In the genomic region with DNA sequence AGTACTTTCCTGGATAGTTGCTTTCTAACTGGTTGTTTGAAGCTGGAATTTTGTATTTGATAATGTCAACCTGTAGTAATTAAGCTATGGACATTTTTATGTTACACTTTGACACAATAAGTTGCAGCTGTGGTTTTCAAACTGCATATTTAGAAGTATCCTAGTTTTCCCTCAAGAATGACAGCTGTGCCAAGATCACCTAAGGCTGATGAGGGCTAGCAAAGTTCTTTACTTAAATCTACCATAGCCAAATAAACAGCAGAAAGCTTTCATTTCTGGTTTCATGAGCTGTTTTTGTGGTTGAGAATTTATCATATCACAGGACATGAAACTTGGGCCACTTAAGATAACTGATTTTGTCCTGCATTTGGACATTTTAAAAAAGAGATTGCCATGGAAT, we compare ENCODE assay signal across 1 cellular context.
TF ChIP-seq lines count a peak whose summit lies in the region.

No MANE protein-coding gene starts in this region.

TF ChIP-seq in K562, 482 proteins besides CTCF, POLR2A, EP300 and RAD21 (continues in another document):
- TF ChIP-seq U2AF2 (optimal IDR thresholded peaks at IDR 0.05; ENCODE audit: low read depth, low read length) (no peak), ZFP30 (CRISPR knock-in tag; IDR thresholded peaks at IDR 0.05; ENCODE audit: borderline replicate concordance) (no peak), ATF1 (CRISPR knock-in tag; IDR thresholded peaks at IDR 0.05) (no peak), ATF1 (tag; IDR thresholded peaks at IDR 0.05) (no peak), ZNF445 (CRISPR knock-in tag; IDR thresholded peaks at IDR 0.05; ENCODE audit: low read depth) (no peak), CTBP1 (IDR thresholded peaks at IDR 0.05; ENCODE audit: borderline replicate concordance) (no peak), FOSL1 (tag; conservative IDR thresholded peaks at IDR 0.05) (no peak), XRCC4 (IDR thresholded peaks at IDR 0.05; ENCODE audit: extremely low read depth, insufficient read depth, insufficient read length) (no peak), PCBP2 (IDR thresholded peaks at IDR 0.05; ENCODE audit: low read depth, low read length, poor library complexity, severe bottlenecking) (no peak), BDP1 (IDR thresholded peaks at IDR 0.05; ENCODE audit: insufficient read depth, insufficient read length) (no peak)
- TF ChIP-seq, protein P1, sequence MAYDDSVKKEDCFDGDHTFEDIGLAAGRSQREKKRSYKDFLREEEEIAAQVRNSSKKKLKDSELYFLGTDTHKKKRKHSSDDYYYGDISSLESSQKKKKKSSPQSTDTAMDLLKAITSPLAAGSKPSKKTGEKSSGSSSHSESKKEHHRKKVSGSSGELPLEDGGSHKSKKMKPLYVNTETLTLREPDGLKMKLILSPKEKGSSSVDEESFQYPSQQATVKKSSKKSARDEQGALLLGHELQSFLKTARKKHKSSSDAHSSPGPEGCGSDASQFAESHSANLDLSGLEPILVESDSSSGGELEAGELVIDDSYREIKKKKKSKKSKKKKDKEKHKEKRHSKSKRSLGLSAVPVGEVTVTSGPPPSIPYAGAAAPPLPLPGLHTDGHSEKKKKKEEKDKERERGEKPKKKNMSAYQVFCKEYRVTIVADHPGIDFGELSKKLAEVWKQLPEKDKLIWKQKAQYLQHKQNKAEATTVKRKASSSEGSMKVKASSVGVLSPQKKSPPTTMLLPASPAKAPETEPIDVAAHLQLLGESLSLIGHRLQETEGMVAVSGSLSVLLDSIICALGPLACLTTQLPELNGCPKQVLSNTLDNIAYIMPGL (CRISPR knock-in tag; IDR thresholded peaks at IDR 0.05) = no peak
- TF ChIP-seq, protein P2, sequence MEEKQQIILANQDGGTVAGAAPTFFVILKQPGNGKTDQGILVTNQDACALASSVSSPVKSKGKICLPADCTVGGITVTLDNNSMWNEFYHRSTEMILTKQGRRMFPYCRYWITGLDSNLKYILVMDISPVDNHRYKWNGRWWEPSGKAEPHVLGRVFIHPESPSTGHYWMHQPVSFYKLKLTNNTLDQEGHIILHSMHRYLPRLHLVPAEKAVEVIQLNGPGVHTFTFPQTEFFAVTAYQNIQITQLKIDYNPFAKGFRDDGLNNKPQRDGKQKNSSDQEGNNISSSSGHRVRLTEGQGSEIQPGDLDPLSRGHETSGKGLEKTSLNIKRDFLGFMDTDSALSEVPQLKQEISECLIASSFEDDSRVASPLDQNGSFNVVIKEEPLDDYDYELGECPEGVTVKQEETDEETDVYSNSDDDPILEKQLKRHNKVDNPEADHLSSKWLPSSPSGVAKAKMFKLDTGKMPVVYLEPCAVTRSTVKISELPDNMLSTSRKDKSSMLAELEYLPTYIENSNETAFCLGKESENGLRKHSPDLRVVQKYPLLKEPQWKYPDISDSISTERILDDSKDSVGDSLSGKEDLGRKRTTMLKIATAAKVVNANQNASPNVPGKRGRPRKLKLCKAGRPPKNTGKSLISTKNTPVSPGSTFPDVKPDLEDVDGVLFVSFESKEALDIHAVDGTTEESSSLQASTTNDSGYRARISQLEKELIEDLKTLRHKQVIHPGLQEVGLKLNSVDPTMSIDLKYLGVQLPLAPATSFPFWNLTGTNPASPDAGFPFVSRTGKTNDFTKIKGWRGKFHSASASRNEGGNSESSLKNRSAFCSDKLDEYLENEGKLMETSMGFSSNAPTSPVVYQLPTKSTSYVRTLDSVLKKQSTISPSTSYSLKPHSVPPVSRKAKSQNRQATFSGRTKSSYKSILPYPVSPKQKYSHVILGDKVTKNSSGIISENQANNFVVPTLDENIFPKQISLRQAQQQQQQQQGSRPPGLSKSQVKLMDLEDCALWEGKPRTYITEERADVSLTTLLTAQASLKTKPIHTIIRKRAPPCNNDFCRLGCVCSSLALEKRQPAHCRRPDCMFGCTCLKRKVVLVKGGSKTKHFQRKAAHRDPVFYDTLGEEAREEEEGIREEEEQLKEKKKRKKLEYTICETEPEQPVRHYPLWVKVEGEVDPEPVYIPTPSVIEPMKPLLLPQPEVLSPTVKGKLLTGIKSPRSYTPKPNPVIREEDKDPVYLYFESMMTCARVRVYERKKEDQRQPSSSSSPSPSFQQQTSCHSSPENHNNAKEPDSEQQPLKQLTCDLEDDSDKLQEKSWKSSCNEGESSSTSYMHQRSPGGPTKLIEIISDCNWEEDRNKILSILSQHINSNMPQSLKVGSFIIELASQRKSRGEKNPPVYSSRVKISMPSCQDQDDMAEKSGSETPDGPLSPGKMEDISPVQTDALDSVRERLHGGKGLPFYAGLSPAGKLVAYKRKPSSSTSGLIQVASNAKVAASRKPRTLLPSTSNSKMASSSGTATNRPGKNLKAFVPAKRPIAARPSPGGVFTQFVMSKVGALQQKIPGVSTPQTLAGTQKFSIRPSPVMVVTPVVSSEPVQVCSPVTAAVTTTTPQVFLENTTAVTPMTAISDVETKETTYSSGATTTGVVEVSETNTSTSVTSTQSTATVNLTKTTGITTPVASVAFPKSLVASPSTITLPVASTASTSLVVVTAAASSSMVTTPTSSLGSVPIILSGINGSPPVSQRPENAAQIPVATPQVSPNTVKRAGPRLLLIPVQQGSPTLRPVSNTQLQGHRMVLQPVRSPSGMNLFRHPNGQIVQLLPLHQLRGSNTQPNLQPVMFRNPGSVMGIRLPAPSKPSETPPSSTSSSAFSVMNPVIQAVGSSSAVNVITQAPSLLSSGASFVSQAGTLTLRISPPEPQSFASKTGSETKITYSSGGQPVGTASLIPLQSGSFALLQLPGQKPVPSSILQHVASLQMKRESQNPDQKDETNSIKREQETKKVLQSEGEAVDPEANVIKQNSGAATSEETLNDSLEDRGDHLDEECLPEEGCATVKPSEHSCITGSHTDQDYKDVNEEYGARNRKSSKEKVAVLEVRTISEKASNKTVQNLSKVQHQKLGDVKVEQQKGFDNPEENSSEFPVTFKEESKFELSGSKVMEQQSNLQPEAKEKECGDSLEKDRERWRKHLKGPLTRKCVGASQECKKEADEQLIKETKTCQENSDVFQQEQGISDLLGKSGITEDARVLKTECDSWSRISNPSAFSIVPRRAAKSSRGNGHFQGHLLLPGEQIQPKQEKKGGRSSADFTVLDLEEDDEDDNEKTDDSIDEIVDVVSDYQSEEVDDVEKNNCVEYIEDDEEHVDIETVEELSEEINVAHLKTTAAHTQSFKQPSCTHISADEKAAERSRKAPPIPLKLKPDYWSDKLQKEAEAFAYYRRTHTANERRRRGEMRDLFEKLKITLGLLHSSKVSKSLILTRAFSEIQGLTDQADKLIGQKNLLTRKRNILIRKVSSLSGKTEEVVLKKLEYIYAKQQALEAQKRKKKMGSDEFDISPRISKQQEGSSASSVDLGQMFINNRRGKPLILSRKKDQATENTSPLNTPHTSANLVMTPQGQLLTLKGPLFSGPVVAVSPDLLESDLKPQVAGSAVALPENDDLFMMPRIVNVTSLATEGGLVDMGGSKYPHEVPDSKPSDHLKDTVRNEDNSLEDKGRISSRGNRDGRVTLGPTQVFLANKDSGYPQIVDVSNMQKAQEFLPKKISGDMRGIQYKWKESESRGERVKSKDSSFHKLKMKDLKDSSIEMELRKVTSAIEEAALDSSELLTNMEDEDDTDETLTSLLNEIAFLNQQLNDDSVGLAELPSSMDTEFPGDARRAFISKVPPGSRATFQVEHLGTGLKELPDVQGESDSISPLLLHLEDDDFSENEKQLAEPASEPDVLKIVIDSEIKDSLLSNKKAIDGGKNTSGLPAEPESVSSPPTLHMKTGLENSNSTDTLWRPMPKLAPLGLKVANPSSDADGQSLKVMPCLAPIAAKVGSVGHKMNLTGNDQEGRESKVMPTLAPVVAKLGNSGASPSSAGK (IDR thresholded peaks at IDR 0.05) = no peak
- TF ChIP-seq, protein P3, sequence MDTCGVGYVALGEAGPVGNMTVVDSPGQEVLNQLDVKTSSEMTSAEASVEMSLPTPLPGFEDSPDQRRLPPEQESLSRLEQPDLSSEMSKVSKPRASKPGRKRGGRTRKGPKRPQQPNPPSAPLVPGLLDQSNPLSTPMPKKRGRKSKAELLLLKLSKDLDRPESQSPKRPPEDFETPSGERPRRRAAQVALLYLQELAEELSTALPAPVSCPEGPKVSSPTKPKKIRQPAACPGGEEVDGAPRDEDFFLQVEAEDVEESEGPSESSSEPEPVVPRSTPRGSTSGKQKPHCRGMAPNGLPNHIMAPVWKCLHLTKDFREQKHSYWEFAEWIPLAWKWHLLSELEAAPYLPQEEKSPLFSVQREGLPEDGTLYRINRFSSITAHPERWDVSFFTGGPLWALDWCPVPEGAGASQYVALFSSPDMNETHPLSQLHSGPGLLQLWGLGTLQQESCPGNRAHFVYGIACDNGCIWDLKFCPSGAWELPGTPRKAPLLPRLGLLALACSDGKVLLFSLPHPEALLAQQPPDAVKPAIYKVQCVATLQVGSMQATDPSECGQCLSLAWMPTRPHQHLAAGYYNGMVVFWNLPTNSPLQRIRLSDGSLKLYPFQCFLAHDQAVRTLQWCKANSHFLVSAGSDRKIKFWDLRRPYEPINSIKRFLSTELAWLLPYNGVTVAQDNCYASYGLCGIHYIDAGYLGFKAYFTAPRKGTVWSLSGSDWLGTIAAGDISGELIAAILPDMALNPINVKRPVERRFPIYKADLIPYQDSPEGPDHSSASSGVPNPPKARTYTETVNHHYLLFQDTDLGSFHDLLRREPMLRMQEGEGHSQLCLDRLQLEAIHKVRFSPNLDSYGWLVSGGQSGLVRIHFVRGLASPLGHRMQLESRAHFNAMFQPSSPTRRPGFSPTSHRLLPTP (IDR thresholded peaks at IDR 0.05; ENCODE audit: borderline replicate concordance, extremely low read depth, insufficient read length) = no peak
- TF ChIP-seq, protein P4, sequence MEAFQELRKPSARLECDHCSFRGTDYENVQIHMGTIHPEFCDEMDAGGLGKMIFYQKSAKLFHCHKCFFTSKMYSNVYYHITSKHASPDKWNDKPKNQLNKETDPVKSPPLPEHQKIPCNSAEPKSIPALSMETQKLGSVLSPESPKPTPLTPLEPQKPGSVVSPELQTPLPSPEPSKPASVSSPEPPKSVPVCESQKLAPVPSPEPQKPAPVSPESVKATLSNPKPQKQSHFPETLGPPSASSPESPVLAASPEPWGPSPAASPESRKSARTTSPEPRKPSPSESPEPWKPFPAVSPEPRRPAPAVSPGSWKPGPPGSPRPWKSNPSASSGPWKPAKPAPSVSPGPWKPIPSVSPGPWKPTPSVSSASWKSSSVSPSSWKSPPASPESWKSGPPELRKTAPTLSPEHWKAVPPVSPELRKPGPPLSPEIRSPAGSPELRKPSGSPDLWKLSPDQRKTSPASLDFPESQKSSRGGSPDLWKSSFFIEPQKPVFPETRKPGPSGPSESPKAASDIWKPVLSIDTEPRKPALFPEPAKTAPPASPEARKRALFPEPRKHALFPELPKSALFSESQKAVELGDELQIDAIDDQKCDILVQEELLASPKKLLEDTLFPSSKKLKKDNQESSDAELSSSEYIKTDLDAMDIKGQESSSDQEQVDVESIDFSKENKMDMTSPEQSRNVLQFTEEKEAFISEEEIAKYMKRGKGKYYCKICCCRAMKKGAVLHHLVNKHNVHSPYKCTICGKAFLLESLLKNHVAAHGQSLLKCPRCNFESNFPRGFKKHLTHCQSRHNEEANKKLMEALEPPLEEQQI (IDR thresholded peaks at IDR 0.05) = no peak
- TF ChIP-seq, protein P5, sequence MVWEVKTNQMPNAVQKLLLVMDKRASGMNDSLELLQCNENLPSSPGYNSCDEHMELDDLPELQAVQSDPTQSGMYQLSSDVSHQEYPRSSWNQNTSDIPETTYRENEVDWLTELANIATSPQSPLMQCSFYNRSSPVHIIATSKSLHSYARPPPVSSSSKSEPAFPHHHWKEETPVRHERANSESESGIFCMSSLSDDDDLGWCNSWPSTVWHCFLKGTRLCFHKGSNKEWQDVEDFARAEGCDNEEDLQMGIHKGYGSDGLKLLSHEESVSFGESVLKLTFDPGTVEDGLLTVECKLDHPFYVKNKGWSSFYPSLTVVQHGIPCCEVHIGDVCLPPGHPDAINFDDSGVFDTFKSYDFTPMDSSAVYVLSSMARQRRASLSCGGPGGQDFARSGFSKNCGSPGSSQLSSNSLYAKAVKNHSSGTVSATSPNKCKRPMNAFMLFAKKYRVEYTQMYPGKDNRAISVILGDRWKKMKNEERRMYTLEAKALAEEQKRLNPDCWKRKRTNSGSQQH (CRISPR knock-in tag; IDR thresholded peaks at IDR 0.05) = no peak
- TF ChIP-seq, protein P6, sequence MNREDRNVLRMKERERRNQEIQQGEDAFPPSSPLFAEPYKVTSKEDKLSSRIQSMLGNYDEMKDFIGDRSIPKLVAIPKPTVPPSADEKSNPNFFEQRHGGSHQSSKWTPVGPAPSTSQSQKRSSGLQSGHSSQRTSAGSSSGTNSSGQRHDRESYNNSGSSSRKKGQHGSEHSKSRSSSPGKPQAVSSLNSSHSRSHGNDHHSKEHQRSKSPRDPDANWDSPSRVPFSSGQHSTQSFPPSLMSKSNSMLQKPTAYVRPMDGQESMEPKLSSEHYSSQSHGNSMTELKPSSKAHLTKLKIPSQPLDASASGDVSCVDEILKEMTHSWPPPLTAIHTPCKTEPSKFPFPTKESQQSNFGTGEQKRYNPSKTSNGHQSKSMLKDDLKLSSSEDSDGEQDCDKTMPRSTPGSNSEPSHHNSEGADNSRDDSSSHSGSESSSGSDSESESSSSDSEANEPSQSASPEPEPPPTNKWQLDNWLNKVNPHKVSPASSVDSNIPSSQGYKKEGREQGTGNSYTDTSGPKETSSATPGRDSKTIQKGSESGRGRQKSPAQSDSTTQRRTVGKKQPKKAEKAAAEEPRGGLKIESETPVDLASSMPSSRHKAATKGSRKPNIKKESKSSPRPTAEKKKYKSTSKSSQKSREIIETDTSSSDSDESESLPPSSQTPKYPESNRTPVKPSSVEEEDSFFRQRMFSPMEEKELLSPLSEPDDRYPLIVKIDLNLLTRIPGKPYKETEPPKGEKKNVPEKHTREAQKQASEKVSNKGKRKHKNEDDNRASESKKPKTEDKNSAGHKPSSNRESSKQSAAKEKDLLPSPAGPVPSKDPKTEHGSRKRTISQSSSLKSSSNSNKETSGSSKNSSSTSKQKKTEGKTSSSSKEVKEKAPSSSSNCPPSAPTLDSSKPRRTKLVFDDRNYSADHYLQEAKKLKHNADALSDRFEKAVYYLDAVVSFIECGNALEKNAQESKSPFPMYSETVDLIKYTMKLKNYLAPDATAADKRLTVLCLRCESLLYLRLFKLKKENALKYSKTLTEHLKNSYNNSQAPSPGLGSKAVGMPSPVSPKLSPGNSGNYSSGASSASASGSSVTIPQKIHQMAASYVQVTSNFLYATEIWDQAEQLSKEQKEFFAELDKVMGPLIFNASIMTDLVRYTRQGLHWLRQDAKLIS (CRISPR knock-in tag; IDR thresholded peaks at IDR 0.05) = no peak
